10 cellular contexts compared by ENCODE assay signal in genomic region chr7:80106498-80107113, GRCh38. TPM values are rescaled to one million over a fixed set of nuclear protein-coding genes. Genes with fewer than 3 reads are reported as not detected.
DNase-seq lines count a peak whose midpoint lies in the region; ATAC-seq lines count a peak whose summit lies in the region.
"Had no signal": no experiment of that assay in that cellular context is flagged by ENCODE, and none has a peak within 500 bp of the region (broad histone marks: within the 10 kb centered on the region; RNA-seq: fewer than 3 reads in every experiment).

No MANE protein-coding gene starts in this region.

- H3K27ac Mint-ChIP-seq in activated CD4-positive, alpha-beta T cell treated with anti-CD3 and anti-CD28 coated beads, Interleukin-2, amount 10 ng/mL, durations not matched to agents 7 days and 5 days: peak overlapping the region; percentile 87
- H3K27ac Mint-ChIP-seq in activated naive CD8-positive, alpha-beta T cell treated with anti-CD3 and anti-CD28 coated beads, Interleukin-2, amount 10 ng/mL, durations not matched to agents 7 days and 5 days: peak overlapping the region; percentile 59

- H3K4me1 Mint-ChIP-seq in activated CD4-positive, alpha-beta T cell treated with anti-CD3 and anti-CD28 coated beads, Interleukin-2, amount 10 ng/mL, durations not matched to agents 7 days and 5 days: peaks cover 32% of the 10 kb centered on the region
- H3K4me1 Mint-ChIP-seq in activated naive CD8-positive, alpha-beta T cell treated with anti-CD3 and anti-CD28 coated beads, Interleukin-2, amount 10 ng/mL, durations not matched to agents 7 days and 5 days: peaks cover 22% of the 10 kb centered on the region

- no peaks in the 10 kb centered on the region for H3K36me3 Mint-ChIP-seq in activated CD4-positive, alpha-beta T cell treated with anti-CD3 and anti-CD28 coated beads, Interleukin-2, amount 10 ng/mL, durations not matched to agents 7 days and 5 days (ENCODE audit: low read depth)
- H3K36me3 Mint-ChIP-seq in activated naive CD8-positive, alpha-beta T cell treated with anti-CD3 and anti-CD28 coated beads, Interleukin-2, amount 10 ng/mL, durations not matched to agents 7 days and 5 days: no peaks in the 10 kb centered on the region

- peak; percentile 56 for ATAC-seq in HG03196 (IDR thresholded peaks at IDR 0.05; ENCODE audit: unreplicated experiment)
- peak; percentile 28 for ATAC-seq in activated naive CD8-positive, alpha-beta T cell treated with anti-CD3 and anti-CD28 coated beads, Interleukin-2, amount 10 ng/mL, durations not matched to agents 7 days and 5 days (ENCODE audit: low read depth)
- no peak for ATAC-seq in GM21825 (IDR thresholded peaks at IDR 0.05; ENCODE audit: unreplicated experiment)

- H3K4me3 Mint-ChIP-seq in activated CD4-positive, alpha-beta T cell treated with anti-CD3 and anti-CD28 coated beads, Interleukin-2, amount 10 ng/mL, durations not matched to agents 7 days and 5 days: no peak overlapping the region
- H3K4me3 Mint-ChIP-seq in activated naive CD8-positive, alpha-beta T cell treated with anti-CD3 and anti-CD28 coated beads, Interleukin-2, amount 10 ng/mL, durations not matched to agents 7 days and 5 days: peak overlapping the region; percentile 58

- H3K9me3 Mint-ChIP-seq in activated CD4-positive, alpha-beta T cell treated with anti-CD3 and anti-CD28 coated beads, Interleukin-2, amount 10 ng/mL, durations not matched to agents 7 days and 5 days: no peaks in the 10 kb centered on the region
- H3K9me3 Mint-ChIP-seq in activated naive CD8-positive, alpha-beta T cell treated with anti-CD3 and anti-CD28 coated beads, Interleukin-2, amount 10 ng/mL, durations not matched to agents 7 days and 5 days: no peaks in the 10 kb centered on the region

- DNase-seq in activated CD4-positive, alpha-beta T cell treated with anti-CD3 and anti-CD28 coated beads, Interleukin-2, amount 10 ng/mL, durations not matched to agents 7 days and 5 days: no peak
- no peak for DNase-seq in activated CD4-positive, alpha-beta T cell treated with anti-CD3 and anti-CD28 coated beads for 1 hour
- no peak for DNase-seq in activated naive CD8-positive, alpha-beta T cell treated with anti-CD3 and anti-CD28 coated beads, Interleukin-2, amount 10 ng/mL, durations not matched to agents 7 days and 5 days
- DNase-seq in renal cortical epithelial cell (ENCODE audit: low read depth) (peak; percentile 52), HuH-7 (ENCODE audit: low spot score) (no peak)
- DNase-seq in activated CD8-positive, alpha-beta memory T cell treated with anti-CD3 and anti-CD28 coated beads, Interleukin-2, amount 50 U/mL, for 4 hours: no peak
- DNase-seq: NCI-H226; stimulated activated CD4-positive, alpha-beta T cell treated with anti-CD3 and anti-CD28 coated beads, Interleukin-1b, Interleukin-23, amount 100 ng/mL, for 48 hours had no signal

- POLR2A ChIA-PET in activated CD4-positive, alpha-beta T cell treated with anti-CD3 and anti-CD28 coated beads, Interleukin-2, amount 10 ng/mL, durations not matched to agents 7 days and 5 days (lab: Charles Lee): no interaction called here
- POLR2A ChIA-PET in activated naive CD8-positive, alpha-beta T cell treated with anti-CD3 and anti-CD28 coated beads, Interleukin-2, amount 10 ng/mL, durations not matched to agents 7 days and 5 days (lab: Charles Lee): no interaction called here

- CTCF ChIA-PET in activated CD4-positive, alpha-beta T cell treated with anti-CD3 and anti-CD28 coated beads, Interleukin-2, amount 10 ng/mL, durations not matched to agents 7 days and 5 days (lab: Charles Lee): no interaction called here

- no peaks in the 10 kb centered on the region for H3K27me3 Mint-ChIP-seq in activated CD4-positive, alpha-beta T cell treated with anti-CD3 and anti-CD28 coated beads, Interleukin-2, amount 10 ng/mL, durations not matched to agents 7 days and 5 days
- peaks cover 6% of the 10 kb centered on the region for H3K27me3 Mint-ChIP-seq in activated naive CD8-positive, alpha-beta T cell treated with anti-CD3 and anti-CD28 coated beads, Interleukin-2, amount 10 ng/mL, durations not matched to agents 7 days and 5 days

RNA-seq across cellular contexts. Expression of gene GNAI1, which starts 28.0 kb away (rescaled TPM):
- total RNA-seq in activated CD4-positive, alpha-beta T cell treated with anti-CD3 and anti-CD28 coated beads, Interleukin-2, amount 10 ng/mL, durations not matched to agents 7 days and 5 days: under 1 TPM; 0.33 to 0.45 TPM
- total RNA-seq in activated naive CD8-positive, alpha-beta T cell treated with anti-CD3 and anti-CD28 coated beads, Interleukin-2, amount 10 ng/mL, durations not matched to agents 7 days and 5 days: under 1 TPM; 0.14 to 0.17 TPM
- total RNA-seq in renal cortical epithelial cell: 38.4 and 101 TPM in 2 replicates

Comparison
In these comparisons a context has a peak if more than half of its experiments do, and no peak if none do; other contexts are left out.
1. RNA of gene GNAI1, which starts 28.0 kb away (total RNA-seq): 38.4 to 101 TPM in renal cortical epithelial cell; 0.33 to 0.45 TPM in activated CD4-positive, alpha-beta T cell treated with anti-CD3 and anti-CD28 coated beads, Interleukin-2, amount 10 ng/mL, durations not matched to agents 7 days and 5 days and 0.14 to 0.17 TPM in activated naive CD8-positive, alpha-beta T cell treated with anti-CD3 and anti-CD28 coated beads, Interleukin-2, amount 10 ng/mL, durations not matched to agents 7 days and 5 days; every median in the first group is over 10 times any median in the second.